In the genomic region with DNA sequence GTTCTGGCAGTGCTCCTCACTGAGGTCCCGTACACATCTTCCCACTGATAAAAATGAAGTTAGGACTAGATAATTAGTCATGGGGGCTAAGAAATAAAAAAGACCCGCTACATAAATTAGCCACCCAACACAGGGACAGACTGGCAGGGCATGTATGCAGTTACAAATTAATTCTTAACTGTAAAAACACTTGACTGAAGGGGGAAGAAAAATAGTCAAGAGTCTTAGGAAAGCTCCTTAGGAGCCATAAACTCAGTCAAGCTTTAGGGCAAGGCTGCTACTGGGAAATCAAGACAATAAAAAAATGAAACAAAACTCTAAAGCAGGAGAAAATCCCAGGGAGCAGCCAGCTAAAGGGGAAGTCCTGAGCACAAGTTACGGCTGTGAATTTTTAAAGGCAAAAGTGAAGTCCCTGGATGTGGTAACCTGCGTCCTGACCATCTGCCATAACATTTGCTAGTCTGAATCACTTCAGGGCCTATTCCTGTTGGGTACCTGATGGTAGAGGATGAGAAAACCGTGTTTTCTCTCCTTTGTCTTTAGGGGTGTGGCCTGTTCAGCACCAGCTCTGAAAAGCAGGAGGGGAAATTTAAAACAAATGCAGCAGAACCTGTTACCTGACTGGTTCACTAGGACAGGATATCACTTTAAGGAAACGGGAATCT, we compare ENCODE assay signal across 22 cellular contexts. TPM values are rescaled to one million over a fixed set of nuclear protein-coding genes. Genes with fewer than 3 reads are reported as not detected.
DNase-seq lines count a peak whose midpoint lies in the region; ATAC-seq and TF ChIP-seq lines count a peak whose summit lies in the region.
"Had no signal": no experiment of that assay in that cellular context is flagged by ENCODE, and none has a peak within 500 bp of the region (broad histone marks: within the 10 kb centered on the region; RNA-seq: fewer than 3 reads in every experiment).

No MANE protein-coding gene starts in this region.

- H3K27ac Mint-ChIP-seq in memory B cell: peak overlapping the region; percentile 22
- no peak overlapping the region for H3K27ac Mint-ChIP-seq in natural killer cell treated with Interleukin-12 subunit alpha and Interleukin-12 subunit beta and Interleukin-15 and Interleukin-18, amount 100 ng/mL, for 72 hours

- no peak for ATAC-seq in memory B cell (ENCODE audit: low read depth)
- no peak for ATAC-seq in natural killer cell treated with Interleukin-12 subunit alpha and Interleukin-12 subunit beta and Interleukin-15 and Interleukin-18, amount 100 ng/mL, for 72 hours
- ATAC-seq: HepG2, PC-3 had no signal

- H3K4me3 Mint-ChIP-seq in memory B cell: no peak overlapping the region
- no peak overlapping the region for H3K4me3 Mint-ChIP-seq in natural killer cell treated with Interleukin-12 subunit alpha and Interleukin-12 subunit beta and Interleukin-15 and Interleukin-18, amount 100 ng/mL, for 72 hours
- H3K4me3 Mint-ChIP-seq: CD14-positive monocyte had no signal

- H3K27me3 Mint-ChIP-seq in memory B cell: no peaks in the 10 kb centered on the region
- no peaks in the 10 kb centered on the region for H3K27me3 Mint-ChIP-seq in natural killer cell treated with Interleukin-12 subunit alpha and Interleukin-12 subunit beta and Interleukin-15 and Interleukin-18, amount 100 ng/mL, for 72 hours

- no peaks in the 10 kb centered on the region for H3K4me1 Mint-ChIP-seq in memory B cell
- no peaks in the 10 kb centered on the region for H3K4me1 Mint-ChIP-seq in natural killer cell treated with Interleukin-12 subunit alpha and Interleukin-12 subunit beta and Interleukin-15 and Interleukin-18, amount 100 ng/mL, for 72 hours (ENCODE audit: low read depth in 2 of 2)
- H3K4me1 Mint-ChIP-seq: CD14-positive monocyte had no signal

- peaks cover 21% of the 10 kb centered on the region for H3K36me3 Mint-ChIP-seq in memory B cell
- peaks cover 10% of the 10 kb centered on the region for H3K36me3 Mint-ChIP-seq in natural killer cell treated with Interleukin-12 subunit alpha and Interleukin-12 subunit beta and Interleukin-15 and Interleukin-18, amount 100 ng/mL, for 72 hours

- DNase-seq in DMS 273 (lab: John Stamatoyannopoulos, UW; ENCODE audit: unreplicated experiment): peak; percentile 74
- peak; percentile 22 for DNase-seq in NCI-H2171 (lab: John Stamatoyannopoulos, UW)
- DNase-seq in cerebellar nuclear complex (lab: John Stamatoyannopoulos, UW): peak; percentile 41 to 85
- DNase-seq in memory B cell (ENCODE audit: low spot score in 2 of 2): no peak
- no peak for DNase-seq in activated CD4-positive, alpha-beta T cell treated with anti-CD3 and anti-CD28 coated beads for 1 hour
- DNase-seq in GM20000 (ENCODE audit: low spot score): no peak
- DNase-seq in natural killer cell treated with Interleukin-12 subunit alpha and Interleukin-12 subunit beta and Interleukin-15 and Interleukin-18, amount 100 ng/mL, for 72 hours (ENCODE audit: low spot score): no peak
- DNase-seq in NCI-H1105 (lab: John Stamatoyannopoulos, UW): no peak
- DNase-seq: ACHN, AML-193, COR-L47, EL, NCI-H1436 treated with DMSO at 0.1 percent for 48 hours, NCI-H2081 treated with DMSO at 0.1 percent for 48 hours, NCI-H345, NCI-H774, PC-3, SJCRH30 had no signal

- no peaks in the 10 kb centered on the region for H3K9me3 Mint-ChIP-seq in memory B cell
- H3K9me3 Mint-ChIP-seq in natural killer cell treated with Interleukin-12 subunit alpha and Interleukin-12 subunit beta and Interleukin-15 and Interleukin-18, amount 100 ng/mL, for 72 hours: no peaks in the 10 kb centered on the region
- H3K9me3 Mint-ChIP-seq: CD14-positive monocyte had no signal

- TF ChIP-seq CTCF in GM20000 (IDR thresholded peaks at IDR 0.05; ENCODE audit: extremely low read depth, missing control alignments): no peak

RNA-seq across cellular contexts. Expression of a gene that starts 7.5 kb away (rescaled TPM):
- total RNA-seq in natural killer cell treated with Interleukin-12 subunit alpha and Interleukin-12 subunit beta and Interleukin-15 and Interleukin-18, amount 100 ng/mL, for 72 hours: 1 to 10 TPM in 1 of 2 donors, not detected in 1; 1.9 TPM
- total RNA-seq: H4, HepG2, M059J, PC-3 had no signal

RNA-seq across cellular contexts. Expression of a gene that starts 13.7 kb away (rescaled TPM):
- total RNA-seq in natural killer cell treated with Interleukin-12 subunit alpha and Interleukin-12 subunit beta and Interleukin-15 and Interleukin-18, amount 100 ng/mL, for 72 hours: 10 to 100 TPM; 33.8 to 56.7 TPM

RNA-seq across cellular contexts. Expression of a gene that starts 15.5 kb away (rescaled TPM):
- 10 to 100 TPM; 13.1 to 13.3 TPM for total RNA-seq in natural killer cell treated with Interleukin-12 subunit alpha and Interleukin-12 subunit beta and Interleukin-15 and Interleukin-18, amount 100 ng/mL, for 72 hours

Comparison
In these comparisons a context has a peak if more than half of its experiments do, and no peak if none do; other contexts are left out.
1. DNase-seq: peak in DMS 273 (single experiment), NCI-H2171 (single experiment) and cerebellar nuclear complex (2 of 2); none in memory B cell (0 of 2), activated CD4-positive, alpha-beta T cell treated with anti-CD3 and anti-CD28 coated beads for 1 hour (single experiment), GM20000 (single experiment), natural killer cell treated with Interleukin-12 subunit alpha and Interleukin-12 subunit beta and Interleukin-15 and Interleukin-18, amount 100 ng/mL, for 72 hours (single experiment) and NCI-H1105 (single experiment).